Comparison of ENCODE assay signal across 21 cellular contexts in the genomic region with DNA sequence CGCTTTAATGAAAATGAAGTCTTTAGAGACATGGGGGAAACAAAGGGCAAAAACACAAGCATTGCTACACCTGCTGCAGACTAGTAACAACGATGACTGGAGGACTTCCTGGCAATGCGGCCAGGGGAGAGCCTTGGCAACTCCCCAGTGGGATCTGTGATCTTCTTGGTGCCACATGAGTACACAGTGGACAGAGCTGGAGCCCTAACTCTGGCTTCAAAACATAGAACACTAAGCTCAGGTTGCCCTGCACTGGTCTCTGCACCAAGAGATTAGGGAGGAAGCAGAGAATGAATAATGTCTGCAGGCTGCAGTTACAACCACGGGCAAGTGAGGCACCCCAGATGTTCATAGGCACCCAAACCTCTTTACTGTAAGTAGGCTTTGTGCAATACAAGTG.
"Had no signal": no experiment of that assay in that cellular context is flagged by ENCODE, and none has a peak within 500 bp of the region (broad histone marks: within the 10 kb centered on the region; RNA-seq: fewer than 3 reads in every experiment).

No MANE protein-coding gene starts in this region.

- H3K9me3 ChIP-seq: left lung, neutrophil, right lobe of liver had no signal

- H3K9me3 Mint-ChIP-seq: activated naive CD8-positive, alpha-beta T cell treated with anti-CD3 and anti-CD28 coated beads, Interleukin-2, amount 10 ng/mL, durations not matched to agents 7 days and 5 days; dendritic cell treated with granulocyte-macrophage colony-stimulating factor and Interleukin-4, amounts not matched to agents 40 ng/mL and 50 ng/mL, for 4 days; naive thymus-derived CD8-positive, alpha-beta T cell had no signal

- H3K27ac ChIP-seq: brain microvascular endothelial cell, foreskin keratinocyte, left lung, neutrophil, right lobe of liver had no signal

- DNase-seq: activated CD4-positive, CD25-positive, alpha-beta regulatory T cell treated with anti-CD3 and anti-CD28 coated beads, Interleukin-2, amount 50 U/mL, for 72 hours; activated naive CD4-positive, alpha-beta T cell; activated naive CD8-positive, alpha-beta T cell treated with anti-CD3 and anti-CD28 coated beads, Interleukin-2, amount 10 ng/mL, durations not matched to agents 7 days and 5 days; activated T-cell treated with anti-CD3 and anti-CD28 coated beads for 4 hours; brain microvascular endothelial cell; cerebellar nuclear complex; effector memory CD4-positive, alpha-beta T cell; foreskin keratinocyte; head of caudate nucleus; islet precursor cell; left lung; mesenchymal stem cell; naive thymus-derived CD8-positive, alpha-beta T cell; right lobe of liver; stimulated activated CD4-positive, alpha-beta T cell treated with anti-CD3 and anti-CD28 coated beads, Interleukin-4, amount 100 ng/mL, for 4 hours; stimulated activated CD8-positive, alpha-beta memory T cell treated with anti-CD3 and anti-CD28 coated beads, Interleukin-4, amount 100 ng/mL, for 48 hours; stimulated activated naive CD4-positive, alpha-beta T cell treated with Interleukin-2 at 50 U/mL for 16 hours; trophoblast cell had no signal

- ATAC-seq: foreskin keratinocyte; left lung; naive thymus-derived CD8-positive, alpha-beta T cell; right lobe of liver had no signal

- H3K27me3 Mint-ChIP-seq: activated naive CD8-positive, alpha-beta T cell treated with anti-CD3 and anti-CD28 coated beads, Interleukin-2, amount 10 ng/mL, durations not matched to agents 7 days and 5 days; dendritic cell treated with granulocyte-macrophage colony-stimulating factor and Interleukin-4, amounts not matched to agents 40 ng/mL and 50 ng/mL, for 4 days; naive thymus-derived CD8-positive, alpha-beta T cell had no signal

- H3K4me3 ChIP-seq: left lung, right lobe of liver, smooth muscle cell had no signal

- H3K4me3 Mint-ChIP-seq: activated naive CD8-positive, alpha-beta T cell treated with anti-CD3 and anti-CD28 coated beads, Interleukin-2, amount 10 ng/mL, durations not matched to agents 7 days and 5 days; dendritic cell treated with granulocyte-macrophage colony-stimulating factor and Interleukin-4, amounts not matched to agents 40 ng/mL and 50 ng/mL, for 4 days; naive thymus-derived CD8-positive, alpha-beta T cell had no signal

- H3K27ac Mint-ChIP-seq: activated naive CD8-positive, alpha-beta T cell treated with anti-CD3 and anti-CD28 coated beads, Interleukin-2, amount 10 ng/mL, durations not matched to agents 7 days and 5 days; dendritic cell treated with granulocyte-macrophage colony-stimulating factor and Interleukin-4, amounts not matched to agents 40 ng/mL and 50 ng/mL, for 4 days had no signal

- H3K4me1 ChIP-seq: right lobe of liver had no signal

- H3K4me2 ChIP-seq: smooth muscle cell had no signal

- H3K27me3 ChIP-seq: brain microvascular endothelial cell, foreskin keratinocyte, left lung, neutrophil, right lobe of liver had no signal
